Comparison of ENCODE assay signal across 1 cellular context in genomic region chr16:30458561-30459394, GRCh38.
A peak's percentile ranks its signal among the peaks of the same experiment; 100 is the strongest.
TF ChIP-seq lines count a peak whose summit lies in the region.

No MANE protein-coding gene starts in this region.

TF ChIP-seq in HepG2, 621 proteins besides CTCF, POLR2A, EP300 and RAD21 (continued from another document and continues in another):
- TF ChIP-seq HBP1 (CRISPR knock-in tag; IDR thresholded peaks at IDR 0.05; ENCODE audit: low read depth) (peak; percentile 32; the same call in 1 of the 2 replicates), ZNF317 (CRISPR knock-in tag; IDR thresholded peaks at IDR 0.05) (peak; percentile 71; the same call in 1 of the 2 replicates), PRDM10 (CRISPR knock-in tag; IDR thresholded peaks at IDR 0.05; ENCODE audit: low read depth) (no peak), ZMAT3 (CRISPR knock-in tag; conservative IDR thresholded peaks at IDR 0.05) (peak; percentile 63), ZNF367 (CRISPR knock-in tag; IDR thresholded peaks at IDR 0.05; ENCODE audit: borderline replicate concordance) (no peak), ZNF280B (CRISPR knock-in tag; IDR thresholded peaks at IDR 0.05; ENCODE audit: borderline replicate concordance) (peak; percentile 77; the same call in 1 of the 2 replicates), ZNF335 (CRISPR knock-in tag; IDR thresholded peaks at IDR 0.05) (0 out of 2 replicates have a peak, but pooled peaks have one; percentile 49), ATF7-NPFF (CRISPR knock-in tag; IDR thresholded peaks at IDR 0.05; ENCODE audit: low read depth) (peak; percentile 49; the same call in 1 of the 2 replicates), ZBTB39 (CRISPR knock-in tag; IDR thresholded peaks at IDR 0.05) (no peak), ZNF556 (CRISPR knock-in tag; IDR thresholded peaks at IDR 0.05; ENCODE audit: borderline replicate concordance) (peak; percentile 24; the same call in 1 of the 2 replicates), IKZF5 (CRISPR knock-in tag; IDR thresholded peaks at IDR 0.05) (no peak), ARID5B (CRISPR knock-in tag; IDR thresholded peaks at IDR 0.05) (peak; percentile 57), USF2 (IDR thresholded peaks at IDR 0.05; ENCODE audit: low read depth, low read length) (no peak), USF2 (CRISPR knock-in tag; IDR thresholded peaks at IDR 0.05; ENCODE audit: borderline replicate concordance) (no peak; the same call in 1 of the 2 replicates), ZNF652 (CRISPR knock-in tag; IDR thresholded peaks at IDR 0.05; ENCODE audit: borderline replicate concordance, low read depth) (0 out of 2 replicates have a peak, but pooled peaks have one; percentile 17), THAP7 (CRISPR knock-in tag; IDR thresholded peaks at IDR 0.05) (peak; percentile 43; the same call in 1 of the 2 replicates), TFDP2 (CRISPR knock-in tag; IDR thresholded peaks at IDR 0.05) (0 out of 2 replicates have a peak, but pooled peaks have one; percentile 4), UBTF (CRISPR knock-in tag; IDR thresholded peaks at IDR 0.05) (peak; percentile 96), ZBTB14 (CRISPR knock-in tag; IDR thresholded peaks at IDR 0.05) (no peak), TAF1 (CRISPR knock-in tag; IDR thresholded peaks at IDR 0.05) (peak; percentile 61; the same call in 1 of the 2 replicates), GTF2F1 (IDR thresholded peaks at IDR 0.05; ENCODE audit: low read length) (no peak), ZBTB46 (CRISPR knock-in tag; IDR thresholded peaks at IDR 0.05; ENCODE audit: borderline replicate concordance) (no peak), TBX2 (CRISPR knock-in tag; IDR thresholded peaks at IDR 0.05; ENCODE audit: borderline replicate concordance) (peak; percentile 78), MIER2 (CRISPR knock-in tag; IDR thresholded peaks at IDR 0.05) (0 out of 2 replicates have a peak, but pooled peaks have one; percentile 17), ZBTB7A (CRISPR knock-in tag; IDR thresholded peaks at IDR 0.05) (peak; percentile 81; the same call in 1 of the 2 replicates)
